Comparison of ENCODE assay signal across 11 cellular contexts in genomic region chr9:72635197-72635596, GRCh38.
DNase-seq lines count a peak whose midpoint lies in the region; ATAC-seq and TF ChIP-seq lines count a peak whose summit lies in the region.
"Had no signal": no experiment of that assay in that cellular context is flagged by ENCODE, and none has a peak within 500 bp of the region (broad histone marks: within the 10 kb centered on the region; RNA-seq: fewer than 3 reads in every experiment).

No MANE protein-coding gene starts in this region.

- H3K36me3 ChIP-seq in mesendoderm (ENCODE audit: control insufficient read depth, insufficient read depth, low read length) (no peaks in the 10 kb centered on the region), thyroid gland (no peaks in the 10 kb centered on the region)

- H3K79me2 ChIP-seq in mesendoderm (ENCODE audit: control insufficient read depth, insufficient read depth, low read length) = no peaks in the 10 kb centered on the region

- TF ChIP-seq CTCF in thyroid gland (IDR thresholded peaks at IDR 0.05) = no peak

- ATAC-seq in GM21717 (IDR thresholded peaks at IDR 0.05; ENCODE audit: unreplicated experiment) (peak; percentile 91), HG03457 (IDR thresholded peaks at IDR 0.05; ENCODE audit: unreplicated experiment) (peak; percentile 99)

- POLR2A ChIA-PET in activated CD4-positive, alpha-beta T cell treated with anti-CD3 and anti-CD28 coated beads, Interleukin-2, amount 10 ng/mL, durations not matched to agents 7 days and 5 days (lab: Charles Lee) = no interaction called here

- no peak overlapping the region for H4K5ac ChIP-seq in mesendoderm (ENCODE audit: low read length)

- no peak overlapping the region for H3K4me3 ChIP-seq in mesendoderm (ENCODE audit: low read length)
- H3K4me3 ChIP-seq in thyroid gland (replicated peaks in 1 of 3) = no peak overlapping the region

- CTCF ChIA-PET in activated CD4-positive, alpha-beta T cell treated with anti-CD3 and anti-CD28 coated beads, Interleukin-2, amount 10 ng/mL, durations not matched to agents 7 days and 5 days (lab: Charles Lee) = no interaction called here
- CTCF ChIA-PET in activated naive CD4-positive, alpha-beta T cell treated with anti-CD3 and anti-CD28 coated beads, Interleukin-2, amount 10 ng/mL, durations not matched to agents 7 days and 5 days (lab: Charles Lee) = no interaction called here

- no peak overlapping the region for H3K56ac ChIP-seq in mesendoderm (ENCODE audit: low read length)

- H3K9me3 Mint-ChIP-seq in activated CD4-positive, alpha-beta T cell treated with anti-CD3 and anti-CD28 coated beads, Interleukin-2, amount 10 ng/mL, durations not matched to agents 7 days and 5 days = no peaks in the 10 kb centered on the region
- H3K9me3 Mint-ChIP-seq in activated naive CD4-positive, alpha-beta T cell treated with anti-CD3 and anti-CD28 coated beads, Interleukin-2, amount 10 ng/mL, durations not matched to agents 7 days and 5 days = peaks cover 4% of the 10 kb centered on the region

- H3K79me1 ChIP-seq in mesendoderm (ENCODE audit: low read length) = no peaks in the 10 kb centered on the region

- H3K4ac ChIP-seq in mesendoderm (ENCODE audit: low read depth, low read length) = no peak overlapping the region

- no peak overlapping the region for H2AK5ac ChIP-seq in mesendoderm (ENCODE audit: low read length)

- no peak overlapping the region for H2BK15ac ChIP-seq in mesendoderm (replicated peaks; ENCODE audit: low read depth)

- no peak for TF ChIP-seq POLR2A in thyroid gland (IDR thresholded peaks at IDR 0.05)

- H3K4me1 ChIP-seq in mesendoderm (ENCODE audit: control insufficient read depth, low read depth, low read length) = no peaks in the 10 kb centered on the region
- H3K4me1 ChIP-seq in thyroid gland = no peaks in the 10 kb centered on the region

- no peak overlapping the region for H3K23ac ChIP-seq in mesendoderm (ENCODE audit: low read length)

- peaks cover 3% of the 10 kb centered on the region for H3K27me3 Mint-ChIP-seq in activated CD4-positive, alpha-beta T cell treated with anti-CD3 and anti-CD28 coated beads, Interleukin-2, amount 10 ng/mL, durations not matched to agents 7 days and 5 days
- H3K27me3 Mint-ChIP-seq in activated naive CD4-positive, alpha-beta T cell treated with anti-CD3 and anti-CD28 coated beads, Interleukin-2, amount 10 ng/mL, durations not matched to agents 7 days and 5 days = peaks cover 4% of the 10 kb centered on the region

- no peak overlapping the region for H3K27ac Mint-ChIP-seq in activated CD4-positive, alpha-beta T cell treated with anti-CD3 and anti-CD28 coated beads, Interleukin-2, amount 10 ng/mL, durations not matched to agents 7 days and 5 days
- H3K27ac Mint-ChIP-seq in activated naive CD4-positive, alpha-beta T cell treated with anti-CD3 and anti-CD28 coated beads, Interleukin-2, amount 10 ng/mL, durations not matched to agents 7 days and 5 days = no peak overlapping the region
- H3K27ac Mint-ChIP-seq: activated naive CD8-positive, alpha-beta T cell had no signal

- H3K9me3 ChIP-seq in thyroid gland = no peaks in the 10 kb centered on the region

- H3K36me3 Mint-ChIP-seq in activated CD4-positive, alpha-beta T cell treated with anti-CD3 and anti-CD28 coated beads, Interleukin-2, amount 10 ng/mL, durations not matched to agents 7 days and 5 days (ENCODE audit: low read depth) = no peaks in the 10 kb centered on the region
- H3K36me3 Mint-ChIP-seq in activated naive CD4-positive, alpha-beta T cell treated with anti-CD3 and anti-CD28 coated beads, Interleukin-2, amount 10 ng/mL, durations not matched to agents 7 days and 5 days = no peaks in the 10 kb centered on the region
- H3K36me3 Mint-ChIP-seq: activated naive CD8-positive, alpha-beta T cell had no signal

- intact Hi-C loops in thyroid gland (cut with DNase I) = no loop called here

- no peak overlapping the region for H4K8ac ChIP-seq in mesendoderm (ENCODE audit: low read depth, low read length)

- H3K9ac ChIP-seq in mesendoderm (ENCODE audit: low read length) = no peak overlapping the region

- H3K4me2 ChIP-seq in mesendoderm (ENCODE audit: low read length) = no peak overlapping the region

- no peak overlapping the region for H2BK120ac ChIP-seq in mesendoderm (ENCODE audit: low read depth, low read length)

- no peak overlapping the region for H3K4me3 Mint-ChIP-seq in activated CD4-positive, alpha-beta T cell treated with anti-CD3 and anti-CD28 coated beads, Interleukin-2, amount 10 ng/mL, durations not matched to agents 7 days and 5 days
- no peak overlapping the region for H3K4me3 Mint-ChIP-seq in activated naive CD4-positive, alpha-beta T cell treated with anti-CD3 and anti-CD28 coated beads, Interleukin-2, amount 10 ng/mL, durations not matched to agents 7 days and 5 days
- H3K4me3 Mint-ChIP-seq: activated naive CD8-positive, alpha-beta T cell had no signal

- H3K18ac ChIP-seq in mesendoderm (ENCODE audit: low read length) = no peak overlapping the region

- H3K27ac ChIP-seq in mesendoderm (ENCODE audit: low read depth, low read length) = no peak overlapping the region
- no peak overlapping the region for H3K27ac ChIP-seq in thyroid gland

- WGBS in mesendoderm (ENCODE audit: extremely low coverage, insufficient coverage, low lambda C conversion rate) = no CpG with 5 or more reads among the region's 1 CpG
- WGBS in thyroid gland, 2 donors = 95 to 100% methylated on average over 1 of the region's 1 CpG

- H2BK5ac ChIP-seq in mesendoderm (ENCODE audit: low read length) = no peak overlapping the region

- peak; percentile 8 for DNase-seq in activated CD4-positive, alpha-beta T cell treated with anti-CD3 and anti-CD28 coated beads, Interleukin-2, amount 10 ng/mL, durations not matched to agents 7 days and 5 days
- no peak for DNase-seq in activated CD4-positive, alpha-beta T cell treated with anti-CD3 and anti-CD28 coated beads, Interleukin-2, amount 50 U/mL, for 1 hour
- DNase-seq in mesendoderm (peak; percentile 81), thyroid gland (no peak), H4 (ENCODE audit: low spot score) (no peak)
- no peak for DNase-seq in activated naive CD4-positive, alpha-beta T cell treated with anti-CD3 and anti-CD28 coated beads, Interleukin-2, amount 10 ng/mL, durations not matched to agents 7 days and 5 days
- DNase-seq: midbrain, NCI-H1048 had no signal

- H3K27me3 ChIP-seq in mesendoderm (ENCODE audit: insufficient read depth, low read length, poor library complexity) (no peaks in the 10 kb centered on the region), thyroid gland (no peaks in the 10 kb centered on the region)

- no peaks in the 10 kb centered on the region for H3K4me1 Mint-ChIP-seq in activated CD4-positive, alpha-beta T cell treated with anti-CD3 and anti-CD28 coated beads, Interleukin-2, amount 10 ng/mL, durations not matched to agents 7 days and 5 days
- no peaks in the 10 kb centered on the region for H3K4me1 Mint-ChIP-seq in activated naive CD4-positive, alpha-beta T cell treated with anti-CD3 and anti-CD28 coated beads, Interleukin-2, amount 10 ng/mL, durations not matched to agents 7 days and 5 days

Comparison
In these comparisons a context has a peak if more than half of its experiments do, and no peak if none do; other contexts are left out.
1. DNase-seq: peak in activated CD4-positive, alpha-beta T cell treated with anti-CD3 and anti-CD28 coated beads, Interleukin-2, amount 10 ng/mL, durations not matched to agents 7 days and 5 days (single experiment) and mesendoderm (single experiment); none in activated CD4-positive, alpha-beta T cell treated with anti-CD3 and anti-CD28 coated beads, Interleukin-2, amount 50 U/mL, for 1 hour (single experiment), thyroid gland (0 of 2), H4 (single experiment) and activated naive CD4-positive, alpha-beta T cell treated with anti-CD3 and anti-CD28 coated beads, Interleukin-2, amount 10 ng/mL, durations not matched to agents 7 days and 5 days (single experiment).